Comparison of ENCODE assay signal across 8 cellular contexts in genomic region chr15:42495361-42496212, GRCh38. TPM values are rescaled to one million over a fixed set of nuclear protein-coding genes. Genes with fewer than 3 reads are reported as not detected.
A peak's percentile ranks its signal among the peaks of the same experiment; 100 is the strongest.
DNase-seq lines count a peak whose midpoint lies in the region; ATAC-seq and TF ChIP-seq lines count a peak whose summit lies in the region.

Gene SNAP23 (plus strand): TSS chr15:42495634. CDS start chr15:42511847, 16,213 bp downstream.

- H3K27ac ChIP-seq in caudate nucleus (ENCODE audit: low read depth, low read length), result peak within 1 kb of the TSS; percentile 98

- ATAC-seq in GM18909 (IDR thresholded peaks at IDR 0.05; ENCODE audit: poor library complexity, unreplicated experiment) (peak; percentile 74), HG03175 (IDR thresholded peaks at IDR 0.05; ENCODE audit: unreplicated experiment) (peak; percentile 87)

- peaks cover 50 to 58% of the 10 kb centered on the region in 2 donors for H3K4me1 Mint-ChIP-seq in immature natural killer cell

- DNase-seq in AG04449 (ENCODE audit: low read depth, low spot score) (peak; percentile 84), NCI-H345 treated with DMSO at 0.1 percent for 48 hours (lab: John Stamatoyannopoulos, UW; ENCODE audit: unreplicated experiment) (peak; percentile 44), caudate nucleus (lab: John Stamatoyannopoulos, UW) (peak; percentile 18 to 95 (median 87)), immature natural killer cell (peak; percentile 80 to 83 (median 82)), smooth muscle cell of the brain vasculature (ENCODE audit: low read depth, low spot score) (peak; percentile 85)
- DNase-seq in activated CD4-positive, CD25-positive, alpha-beta regulatory T cell (lab: John Stamatoyannopoulos, UW), result peak; percentile 50 to 68 (median 64)

- CTCF ChIA-PET in AG04449 (lab: Yijun Ruan, JAX), result interaction anchor here (1.5 kb wide), 2 partner anchors 24 to 26 kb away, joined by 3 to 6 read pairs; no protein-coding TSS in a partner anchor

- no peaks in the 10 kb centered on the region for H3K36me3 Mint-ChIP-seq in immature natural killer cell

- peak within 1 kb of the TSS; percentile 93 to 99 (median 96) for H3K4me3 Mint-ChIP-seq in immature natural killer cell

- peak within 1 kb of the TSS; percentile 83 for H3K4me3 ChIP-seq in AG04449 (ENCODE audit: low read depth, low read length)

- H3K27ac Mint-ChIP-seq in immature natural killer cell, result peak within 1 kb of the TSS; percentile 89 to 96 (median 96)

- peaks cover 6 to 7% (median 6%) of the 10 kb centered on the region in 3 donors for H3K27me3 Mint-ChIP-seq in immature natural killer cell (ENCODE audit: low read depth in 3 of 3)

- POLR2A ChIA-PET in AG04449 (lab: Yijun Ruan, JAX), result interaction anchor here (0.6 to 1.4 kb wide), 6 partner anchors 10 to 80 kb away, joined by 3 to 7 read pairs (median 4); partner anchors contain the start of gene STARD9

- H3K9me3 Mint-ChIP-seq in immature natural killer cell, result no peaks in the 10 kb centered on the region

- no peak for TF ChIP-seq CTCF in AG04449 (IDR thresholded peaks at IDR 0.05; ENCODE audit: insufficient read depth, low read length, missing control alignments)

RNA-seq across cellular contexts. Expression of gene SNAP23, which starts in this region (rescaled TPM):
- 10 to 100 TPM; 79.2 to 95.4 (median 85.8) TPM for polyA plus RNA-seq in immature natural killer cell

Comparison
In these comparisons a context has a peak if more than half of its experiments do, and no peak if none do; other contexts are left out.
1. Peak in every context shown above with its lines: DNase-seq, ATAC-seq, H3K4me3 ChIP-seq and H3K27ac ChIP-seq.